Comparison of ENCODE assay signal across 25 cellular contexts in genomic region chr17:74135391-74136167, GRCh38.
DNase-seq lines count a peak whose midpoint lies in the region; ATAC-seq, FAIRE-seq and TF ChIP-seq lines count a peak whose summit lies in the region.
"Had no signal": no experiment of that assay in that cellular context is flagged by ENCODE, and none has a peak within 500 bp of the region (broad histone marks: within the 10 kb centered on the region; RNA-seq: fewer than 3 reads in every experiment).

No MANE protein-coding gene starts in this region.

- H3K4me3 Mint-ChIP-seq in natural killer cell treated with Interleukin-12 subunit alpha and Interleukin-12 subunit beta and Interleukin-15 and Interleukin-18, amount 100 ng/mL, for 72 hours = no peak overlapping the region
- H3K4me3 Mint-ChIP-seq in natural killer cell = no peak overlapping the region
- H3K4me3 Mint-ChIP-seq: CD14-positive monocyte, GM23338 had no signal

- no peak overlapping the region for H3K4me3 ChIP-seq in RWPE2 (ENCODE audit: severe bottlenecking)
- no peak overlapping the region for H3K4me3 ChIP-seq in effector memory CD4-positive, alpha-beta T cell (ENCODE audit: insufficient read depth, low read depth, low read length, poor library complexity, severe bottlenecking)
- H3K4me3 ChIP-seq: GM12878, GM23338, SJCRH30 had no signal

- peaks cover 37 to 51% of the 10 kb centered on the region in 2 donors for H3K27me3 Mint-ChIP-seq in natural killer cell treated with Interleukin-12 subunit alpha and Interleukin-12 subunit beta and Interleukin-15 and Interleukin-18, amount 100 ng/mL, for 72 hours
- peaks cover 27 to 43% of the 10 kb centered on the region in 2 donors for H3K27me3 Mint-ChIP-seq in natural killer cell (ENCODE audit: low read depth in 2 of 2)

- no peaks in the 10 kb centered on the region for H3K9me3 Mint-ChIP-seq in natural killer cell treated with Interleukin-12 subunit alpha and Interleukin-12 subunit beta and Interleukin-15 and Interleukin-18, amount 100 ng/mL, for 72 hours
- H3K9me3 Mint-ChIP-seq in natural killer cell = peaks cover 3 to 4% of the 10 kb centered on the region in 2 donors

- TF ChIP-seq CTCF in natural killer cell (IDR thresholded peaks at IDR 0.05) (no peak), RWPE2 (IDR thresholded peaks at IDR 0.05; ENCODE audit: poor library complexity, severe bottlenecking) (no peak)

- no peak overlapping the region for H3K27ac Mint-ChIP-seq in natural killer cell treated with Interleukin-12 subunit alpha and Interleukin-12 subunit beta and Interleukin-15 and Interleukin-18, amount 100 ng/mL, for 72 hours
- H3K27ac Mint-ChIP-seq in natural killer cell = no peak overlapping the region
- H3K27ac Mint-ChIP-seq: GM23338 had no signal

- intact Hi-C loops in natural killer cell (cut with micrococcal nuclease) = no loop called here

- POLR2A ChIA-PET in HEK293T (lab: Yijun Ruan, JAX) = no interaction called here

- no peaks in the 10 kb centered on the region for H3K9me3 ChIP-seq in RWPE2 (ENCODE audit: severe bottlenecking)
- H3K9me3 ChIP-seq in effector memory CD4-positive, alpha-beta T cell (ENCODE audit: control insufficient read depth, low read length) = no peaks in the 10 kb centered on the region

- ATAC-seq in natural killer cell treated with Interleukin-12 subunit alpha and Interleukin-12 subunit beta and Interleukin-15 and Interleukin-18, amount 100 ng/mL, for 72 hours = no peak
- ATAC-seq in natural killer cell (no peak), RWPE2 (ENCODE audit: low read depth) (no peak)
- ATAC-seq: GM12878, GM23338, HCT116, Panc1 had no signal

- peak; percentile 42 for DNase-seq in natural killer cell treated with Interleukin-12 subunit alpha and Interleukin-12 subunit beta and Interleukin-15 and Interleukin-18, amount 100 ng/mL, for 72 hours (ENCODE audit: low spot score)
- DNase-seq in natural killer cell = no peak
- DNase-seq in RWPE2 (ENCODE audit: low spot score) = peak; percentile 35
- peak; percentile 81 for DNase-seq in mesenteric fat pad (ENCODE audit: low spot score)
- no peak for DNase-seq in GM12891 (ENCODE audit: insufficient read length, low spot score)
- DNase-seq in NCI-H1092 treated with DMSO at 0.1 percent for 48 hours (lab: John Stamatoyannopoulos, UW) = no peak
- DNase-seq in effector memory CD4-positive, alpha-beta T cell = no peak
- no peak for DNase-seq in HEK293T (ENCODE audit: extremely low spot score)
- DNase-seq: AML-193; DND-41; IMR-90; NCI-H1105; NCI-H146; NCI-H2029 treated with DMSO at 0.1 percent for 48 hours; NCI-H2171; NCI-H345; NCI-H526; NK-92 treated with Interleukin-12 subunit alpha and Interleukin-12 subunit beta, amount 100 ng/mL, for 24 hours; SJCRH30 had no signal

- TF ChIP-seq POLR2A in GM12891 (IDR thresholded peaks at IDR 0.05; ENCODE audit: low read depth, low read length) = no peak

- no peaks in the 10 kb centered on the region for H3K36me3 ChIP-seq in RWPE2 (ENCODE audit: low read depth)
- H3K36me3 ChIP-seq in effector memory CD4-positive, alpha-beta T cell (ENCODE audit: control insufficient read depth, insufficient read depth, low read length) = no peaks in the 10 kb centered on the region
- H3K36me3 ChIP-seq: SJCRH30 had no signal

- H3K27ac ChIP-seq in RWPE2 (ENCODE audit: poor library complexity, severe bottlenecking) = no peak overlapping the region
- H3K27ac ChIP-seq in effector memory CD4-positive, alpha-beta T cell (ENCODE audit: insufficient read depth, low read length, poor library complexity, severe bottlenecking) = no peak overlapping the region
- H3K27ac ChIP-seq: KMS-11, SJCRH30 had no signal

- H3K27me3 ChIP-seq in RWPE2 (ENCODE audit: insufficient read depth, poor library complexity, severe bottlenecking) = peaks cover 53% of the 10 kb centered on the region
- H3K27me3 ChIP-seq in effector memory CD4-positive, alpha-beta T cell (replicated peaks; ENCODE audit: control insufficient read depth, insufficient read depth, low read length, poor library complexity, severe bottlenecking) = peaks cover 6% of the 10 kb centered on the region

- H3K4me1 Mint-ChIP-seq in natural killer cell treated with Interleukin-12 subunit alpha and Interleukin-12 subunit beta and Interleukin-15 and Interleukin-18, amount 100 ng/mL, for 72 hours (ENCODE audit: low read depth in 2 of 2) = no peaks in the 10 kb centered on the region
- no peaks in the 10 kb centered on the region for H3K4me1 Mint-ChIP-seq in natural killer cell
- H3K4me1 Mint-ChIP-seq: CD14-positive monocyte had no signal

- FAIRE-seq in GM12891 (lab: Jason Lieb, UNC) = no peak
- FAIRE-seq: GM12878 had no signal

- peaks cover 8% of the 10 kb centered on the region for H3K36me3 Mint-ChIP-seq in natural killer cell treated with Interleukin-12 subunit alpha and Interleukin-12 subunit beta and Interleukin-15 and Interleukin-18, amount 100 ng/mL, for 72 hours
- peaks cover 5% of the 10 kb centered on the region for H3K36me3 Mint-ChIP-seq in natural killer cell
- H3K36me3 Mint-ChIP-seq: CD14-positive monocyte had no signal

- CTCF ChIA-PET in HEK293T (lab: Yijun Ruan, JAX) = no interaction called here

- H3K4me1 ChIP-seq in RWPE2 (ENCODE audit: insufficient read depth, poor library complexity, severe bottlenecking) = no peaks in the 10 kb centered on the region
- no peaks in the 10 kb centered on the region for H3K4me1 ChIP-seq in effector memory CD4-positive, alpha-beta T cell (ENCODE audit: control insufficient read depth, insufficient read depth, low read length, poor library complexity, severe bottlenecking)
- H3K4me1 ChIP-seq: SJCRH30 had no signal

TF ChIP-seq in GM12891, 5 proteins besides CTCF, POLR2A, EP300 and RAD21:
- no peak for TF ChIP-seq POU2F2 (IDR thresholded peaks at IDR 0.05; ENCODE audit: low read depth, low read length)
- no peak for TF ChIP-seq SPI1 (IDR thresholded peaks at IDR 0.05; ENCODE audit: low read depth, low read length)
- no peak for TF ChIP-seq POLR2AphosphoS5 (IDR thresholded peaks at IDR 0.05; ENCODE audit: low read depth, low read length)
- no peak for TF ChIP-seq PAX5 (IDR thresholded peaks at IDR 0.05; ENCODE audit: insufficient read depth, low read length, severe bottlenecking)
- no peak for TF ChIP-seq TAF1 (IDR thresholded peaks at IDR 0.05; ENCODE audit: low read depth, low read length)

TF ChIP-seq in HEK293T, 16 proteins besides CTCF, POLR2A, EP300 and RAD21:
- TF ChIP-seq FOXA1 (IDR thresholded peaks at IDR 0.05) (no peak), NFRKB (IDR thresholded peaks at IDR 0.05) (no peak)

Comparison
In these comparisons a context has a peak if more than half of its experiments do, and no peak if none do; other contexts are left out.
1. DNase-seq: peak in natural killer cell treated with Interleukin-12 subunit alpha and Interleukin-12 subunit beta and Interleukin-15 and Interleukin-18, amount 100 ng/mL, for 72 hours (single experiment), RWPE2 (single experiment) and mesenteric fat pad (single experiment); none in natural killer cell (single experiment), GM12891 (single experiment), NCI-H1092 treated with DMSO at 0.1 percent for 48 hours (single experiment), effector memory CD4-positive, alpha-beta T cell (0 of 3) and HEK293T (single experiment).